Comparison of ENCODE assay signal across 10 cellular contexts in the genomic region with DNA sequence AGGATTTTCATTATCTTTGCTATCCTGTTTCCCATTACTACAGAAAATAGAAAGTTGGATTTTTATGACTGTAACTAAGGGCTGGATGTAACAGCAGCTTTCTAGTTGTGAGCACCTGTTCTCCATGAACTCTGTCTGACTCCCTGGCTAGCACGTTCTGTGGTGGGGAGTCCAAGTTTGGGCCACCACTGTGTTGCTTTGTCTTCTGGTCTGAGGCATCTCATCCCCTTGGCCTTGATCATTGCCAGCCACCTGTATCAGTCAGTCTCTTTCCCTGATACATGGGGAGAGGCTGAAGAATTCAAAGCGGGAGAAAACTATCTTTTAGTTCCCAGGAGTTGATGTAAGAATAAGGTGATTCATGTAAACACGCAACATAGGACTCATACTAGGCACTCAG. TPM values are rescaled to one million over a fixed set of nuclear protein-coding genes. Genes with fewer than 3 reads are reported as not detected.
A peak's percentile ranks its signal among the peaks of the same experiment; 100 is the strongest.
DNase-seq lines count a peak whose midpoint lies in the region; ATAC-seq and TF ChIP-seq lines count a peak whose summit lies in the region.
"Had no signal": no experiment of that assay in that cellular context is flagged by ENCODE, and none has a peak within 500 bp of the region (broad histone marks: within the 10 kb centered on the region; RNA-seq: fewer than 3 reads in every experiment).

No MANE protein-coding gene starts in this region.

- H3K23ac ChIP-seq in trophoblast cell (ENCODE audit: low read length): no peak overlapping the region

- peak overlapping the region; percentile 14 for H4K91ac ChIP-seq in trophoblast cell (ENCODE audit: low read depth, low read length)

- H2AFZ ChIP-seq in SK-N-SH (ENCODE audit: low read depth) (no peak overlapping the region), trophoblast cell (ENCODE audit: insufficient read depth, low read length, poor library complexity) (no peak overlapping the region)

- H3K4me1 ChIP-seq in SK-N-SH (ENCODE audit: control insufficient read depth in 1 of 2, insufficient read depth in 2 of 2, low read depth in 1 of 2, low read length in 1 of 2): peaks cover 0 to 3% of the 10 kb centered on the region in 2 experiments; a peak in 1 of 4 replicates
- no peaks in the 10 kb centered on the region for H3K4me1 ChIP-seq in trophoblast cell (ENCODE audit: control insufficient read depth in 1 of 2, insufficient read depth in 2 of 2, low read length in 2 of 2)
- H3K4me1 ChIP-seq: BLaER1, SJSA1 had no signal

- H2BK120ac ChIP-seq in trophoblast cell (ENCODE audit: insufficient read depth, low read length, poor library complexity): no peak overlapping the region

- POLR2A ChIA-PET in SK-N-SH (lab: Yijun Ruan, JAX): no interaction called here

- CTCF ChIA-PET in SK-N-SH (lab: Yijun Ruan, JAX): interaction anchor here (0.8 to 3.0 kb wide), 19 partner anchors 9 to 785 kb away, joined by 3 to 35 read pairs (median 5); partner anchors contain the start of gene WDR70

- no peak overlapping the region for H2BK12ac ChIP-seq in trophoblast cell (ENCODE audit: low read length)

- H3K18ac ChIP-seq in trophoblast cell (ENCODE audit: low read length): no peak overlapping the region

- H3K4me2 ChIP-seq in SK-N-SH (no peak overlapping the region), trophoblast cell (ENCODE audit: low read length) (no peak overlapping the region)
- H3K4me2 ChIP-seq: BLaER1, KMS-11 had no signal

- H3K4me3 ChIP-seq in SK-N-SH (ENCODE audit: low read depth in 2 of 2, low read length in 1 of 2): no peak overlapping the region
- no peak overlapping the region for H3K4me3 ChIP-seq in trophoblast cell (ENCODE audit: low read depth, low read length)
- no peak overlapping the region for H3K4me3 ChIP-seq in brain microvascular endothelial cell (ENCODE audit: low read depth, low read length)
- H3K4me3 ChIP-seq: BLaER1, SJSA1 had no signal

- H3K9me2 ChIP-seq in SK-N-SH: no peaks in the 10 kb centered on the region

- no peaks in the 10 kb centered on the region for H3K9me3 ChIP-seq in SK-N-SH
- no peaks in the 10 kb centered on the region for H3K9me3 ChIP-seq in trophoblast cell (ENCODE audit: insufficient read depth, low read depth, low read length)
- H3K9me3 ChIP-seq: BLaER1, SJSA1 had no signal

- H3K4ac ChIP-seq in trophoblast cell (ENCODE audit: low read depth, low read length): no peak overlapping the region

- no peak overlapping the region for H4K12ac ChIP-seq in trophoblast cell (ENCODE audit: low read depth, low read length)

- H3K27me3 ChIP-seq in SK-N-SH (ENCODE audit: insufficient read depth) (no peaks in the 10 kb centered on the region), trophoblast cell (ENCODE audit: insufficient read depth, low read length) (no peaks in the 10 kb centered on the region), brain microvascular endothelial cell (replicated peaks) (no peaks in the 10 kb centered on the region)
- H3K27me3 ChIP-seq: BLaER1, SJSA1 had no signal

- TF ChIP-seq EP300 in SK-N-SH (IDR thresholded peaks at IDR 0.05; ENCODE audit: borderline replicate concordance in 1 of 2, low read depth in 1 of 2, low read length in 1 of 2): no peak

- DNase-seq in D341Med (ENCODE audit: low spot score) (peak; percentile 14), SK-N-SH (peak; percentile 10), trophoblast cell (no peak), brain microvascular endothelial cell (no peak), NCI-H2029 (lab: John Stamatoyannopoulos, UW) (no peak)
- DNase-seq in central memory CD4-positive, alpha-beta T cell: no peak

- H2AK5ac ChIP-seq in trophoblast cell (ENCODE audit: low read length): no peak overlapping the region

- ATAC-seq in HG03280 (IDR thresholded peaks at IDR 0.05; ENCODE audit: unreplicated experiment): peak; percentile 18

- H3K79me1 ChIP-seq in trophoblast cell (ENCODE audit: low read length): no peaks in the 10 kb centered on the region

- H3K9ac ChIP-seq in SK-N-SH: no peak overlapping the region
- no peak overlapping the region for H3K9ac ChIP-seq in trophoblast cell (ENCODE audit: low read length)
- H3K9ac ChIP-seq: BLaER1, KMS-11 had no signal

- 94% methylated on average over 3 of the region's 3 CpGs for WGBS in SK-N-SH (ENCODE audit: low lambda C conversion rate)
- WGBS in trophoblast cell (ENCODE audit: extremely low coverage, insufficient coverage, insufficient read length): no CpG with 5 or more reads among the region's 3 CpGs

- no peak for TF ChIP-seq RAD21 in SK-N-SH (IDR thresholded peaks at IDR 0.05; ENCODE audit: low read length)

- peaks cover 4% of the 10 kb centered on the region for H3F3A ChIP-seq in SK-N-SH (replicated peaks; ENCODE audit: insufficient read depth)

- H3K36me3 ChIP-seq in SK-N-SH (replicated peaks in 1 of 2; ENCODE audit: control insufficient read depth in 1 of 2, insufficient read depth in 2 of 2, low read length in 1 of 2): peaks cover 9 to 20% of the 10 kb centered on the region in 2 experiments
- H3K36me3 ChIP-seq in trophoblast cell (ENCODE audit: control insufficient read depth in 1 of 2, insufficient read depth in 2 of 2, low read length in 2 of 2): peaks cover 2 to 5% of the 10 kb centered on the region in 2 experiments
- no peaks in the 10 kb centered on the region for H3K36me3 ChIP-seq in brain microvascular endothelial cell (replicated peaks)

- no peaks in the 10 kb centered on the region for H4K20me1 ChIP-seq in SK-N-SH (ENCODE audit: insufficient read depth)
- H4K20me1 ChIP-seq: BLaER1 had no signal

- no peak overlapping the region for H2BK5ac ChIP-seq in trophoblast cell (ENCODE audit: low read depth, low read length, poor library complexity)

- TF ChIP-seq CTCF in SK-N-SH (IDR thresholded peaks at IDR 0.05): no peak
- no peak for TF ChIP-seq CTCF in brain microvascular endothelial cell (IDR thresholded peaks at IDR 0.05; ENCODE audit: low read depth, low read length, missing control alignments)

- H3K14ac ChIP-seq in trophoblast cell (ENCODE audit: low read length): no peak overlapping the region

- no peaks in the 10 kb centered on the region for H3K79me2 ChIP-seq in SK-N-SH (ENCODE audit: insufficient read depth)
- no peaks in the 10 kb centered on the region for H3K79me2 ChIP-seq in trophoblast cell (ENCODE audit: control insufficient read depth, insufficient read depth, low read length, poor library complexity)

- in situ Hi-C loops in brain microvascular endothelial cell (cut with HindIII; ENCODE audit: low pct_ligation_motif_present, low sequenced_read_pairs): no loop called here

- H3K27ac ChIP-seq in SK-N-SH (ENCODE audit: low read depth in 2 of 2, low read length in 1 of 2) (peak overlapping the region in 1 of 2 experiments; percentile 9; a peak in 1 of 4 replicates), trophoblast cell (ENCODE audit: low read depth, low read length) (no peak overlapping the region), brain microvascular endothelial cell (no peak overlapping the region)
- H3K27ac ChIP-seq: BLaER1, KMS-11, SJSA1 had no signal

- H4K8ac ChIP-seq in trophoblast cell (ENCODE audit: low read depth, low read length): no peak overlapping the region

TF ChIP-seq in SK-N-SH, 30 proteins besides CTCF, POLR2A, EP300 and RAD21 (continues in another document):
- TF ChIP-seq RFX5 (IDR thresholded peaks at IDR 0.05; ENCODE audit: low read length) (no peak), TCF12 (IDR thresholded peaks at IDR 0.05) (no peak), PBX3 (IDR thresholded peaks at IDR 0.05) (no peak), GABPA (IDR thresholded peaks at IDR 0.05; ENCODE audit: low read depth) (no peak), SMC3 (IDR thresholded peaks at IDR 0.05; ENCODE audit: low read depth, low read length) (no peak), MAX (IDR thresholded peaks at IDR 0.05; ENCODE audit: low read depth) (no peak), TAF1 (IDR thresholded peaks at IDR 0.05; ENCODE audit: borderline replicate concordance, low read depth, low read length) (no peak), IRF3 (IDR thresholded peaks at IDR 0.05; ENCODE audit: low read depth, low read length) (no peak), JUND (IDR thresholded peaks at IDR 0.05) (no peak), NRF1 (IDR thresholded peaks at IDR 0.05; ENCODE audit: low read depth, low read length) (no peak), USF1 (IDR thresholded peaks at IDR 0.05; ENCODE audit: borderline replicate concordance, low read depth) (no peak)

RNA-seq across cellular contexts. Expression of gene WDR70, which starts 33.4 kb away (rescaled TPM):
- polyA plus RNA-seq in SK-N-SH (2012; rRNA removed): 14.2 and 16.0 TPM in 2 replicates
- polyA plus RNA-seq in SK-N-SH (2012; cell fraction: cytosol; rRNA removed): 16.9 and 23.0 TPM in 2 replicates
- 18.6 and 19.1 TPM in 2 replicates for polyA plus RNA-seq in SK-N-SH (2012; cell fraction: nucleus; rRNA removed)
- 30.2 and 32.1 TPM in 2 replicates for polyA plus RNA-seq in trophoblast cell (2013)

RNA-seq across cellular contexts. Expression of gene NUP155, which starts 41.6 kb away (rescaled TPM):
- 6.7 and 8.4 TPM in 2 replicates for polyA plus RNA-seq in SK-N-SH (2012; rRNA removed)
- 6.6 and 7.6 TPM in 2 replicates for polyA plus RNA-seq in SK-N-SH (2012; cell fraction: cytosol; rRNA removed)
- polyA plus RNA-seq in SK-N-SH (2012; cell fraction: nucleus; rRNA removed): 11.3 and 11.6 TPM in 2 replicates
- polyA plus RNA-seq in trophoblast cell (2013): 24.7 TPM in 2 replicates

Comparison
In these comparisons a context has a peak if more than half of its experiments do, and no peak if none do; other contexts are left out.
1. DNase-seq: peak in D341Med (single experiment) and SK-N-SH (single experiment); none in trophoblast cell (0 of 2), central memory CD4-positive, alpha-beta T cell (single experiment), brain microvascular endothelial cell (single experiment) and NCI-H2029 (single experiment).